ENCODE assay signal across 1 cellular context in the genomic region with DNA sequence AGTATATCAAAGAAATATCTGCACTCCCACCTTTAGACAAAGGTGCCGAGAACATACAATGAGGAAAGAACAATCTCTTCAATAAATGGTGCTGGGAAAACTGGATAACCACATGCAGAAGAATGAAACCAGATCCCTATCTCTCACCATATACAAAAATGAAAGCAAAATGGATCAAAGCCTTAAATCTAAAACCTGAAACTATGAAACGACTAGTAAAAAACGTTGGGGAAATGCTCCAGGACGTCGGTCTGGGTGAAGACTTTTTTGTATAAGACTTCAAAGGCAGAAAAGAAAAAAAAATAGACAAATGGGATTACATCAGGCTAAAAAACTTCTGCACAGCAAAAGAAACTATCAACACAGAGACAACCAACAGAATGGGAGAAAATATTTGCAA.
TF ChIP-seq lines count a peak whose summit lies in the region.

No MANE protein-coding gene starts in this region.

TF ChIP-seq in HepG2, 621 proteins besides CTCF, POLR2A, EP300 and RAD21 (continued from another document):
- no peak for TF ChIP-seq EEA1 (CRISPR knock-in tag; IDR thresholded peaks at IDR 0.05; ENCODE audit: borderline replicate concordance)
- TF ChIP-seq, protein P1, sequence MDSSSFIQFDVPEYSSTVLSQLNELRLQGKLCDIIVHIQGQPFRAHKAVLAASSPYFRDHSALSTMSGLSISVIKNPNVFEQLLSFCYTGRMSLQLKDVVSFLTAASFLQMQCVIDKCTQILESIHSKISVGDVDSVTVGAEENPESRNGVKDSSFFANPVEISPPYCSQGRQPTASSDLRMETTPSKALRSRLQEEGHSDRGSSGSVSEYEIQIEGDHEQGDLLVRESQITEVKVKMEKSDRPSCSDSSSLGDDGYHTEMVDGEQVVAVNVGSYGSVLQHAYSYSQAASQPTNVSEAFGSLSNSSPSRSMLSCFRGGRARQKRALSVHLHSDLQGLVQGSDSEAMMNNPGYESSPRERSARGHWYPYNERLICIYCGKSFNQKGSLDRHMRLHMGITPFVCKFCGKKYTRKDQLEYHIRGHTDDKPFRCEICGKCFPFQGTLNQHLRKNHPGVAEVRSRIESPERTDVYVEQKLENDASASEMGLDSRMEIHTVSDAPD (CRISPR knock-in tag; IDR thresholded peaks at IDR 0.05), result no peak
- no peak for TF ChIP-seq CBX2 (IDR thresholded peaks at IDR 0.05; ENCODE audit: low read depth, low read length)
- no peak for TF ChIP-seq CBX2 (CRISPR knock-in tag; IDR thresholded peaks at IDR 0.05; ENCODE audit: low read depth)
- no peak for TF ChIP-seq ZNF737 (CRISPR knock-in tag; IDR thresholded peaks at IDR 0.05; ENCODE audit: borderline replicate concordance)
- no peak for TF ChIP-seq ZMYM4 (CRISPR knock-in tag; IDR thresholded peaks at IDR 0.05)
- TF ChIP-seq, protein P2, sequence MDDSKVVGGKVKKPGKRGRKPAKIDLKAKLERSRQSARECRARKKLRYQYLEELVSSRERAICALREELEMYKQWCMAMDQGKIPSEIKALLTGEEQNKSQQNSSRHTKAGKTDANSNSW (CRISPR knock-in tag; IDR thresholded peaks at IDR 0.05; ENCODE audit: borderline replicate concordance), result no peak
- TF ChIP-seq SNRNP70 (IDR thresholded peaks at IDR 0.05; ENCODE audit: low read depth, low read length), result no peak
- TF ChIP-seq SMAD3 (CRISPR knock-in tag; IDR thresholded peaks at IDR 0.05), result no peak
- no peak for TF ChIP-seq ZNF720 (CRISPR knock-in tag; IDR thresholded peaks at IDR 0.05)
- no peak for TF ChIP-seq GABPA (IDR thresholded peaks at IDR 0.05; ENCODE audit: low read depth, low read length)
- no peak for TF ChIP-seq GABPA (CRISPR knock-in tag; IDR thresholded peaks at IDR 0.05; ENCODE audit: low read depth)
